14 cellular contexts compared by ENCODE assay signal in genomic region chr6:37176268-37177082, GRCh38. TPM values are rescaled to one million over a fixed set of nuclear protein-coding genes. Genes with fewer than 3 reads are reported as not detected.
DNase-seq lines count a peak whose midpoint lies in the region; ATAC-seq, FAIRE-seq and TF ChIP-seq lines count a peak whose summit lies in the region.
"Had no signal": no experiment of that assay in that cellular context is flagged by ENCODE, and none has a peak within 500 bp of the region (broad histone marks: within the 10 kb centered on the region; RNA-seq: fewer than 3 reads in every experiment).

No MANE protein-coding gene starts in this region.

- peaks cover 13% of the 10 kb centered on the region for H3K79me2 ChIP-seq in OCI-LY1 (ENCODE audit: insufficient read depth, low read length)
- no peaks in the 10 kb centered on the region; the same call in none of the 2 replicates for H3K79me2 ChIP-seq in GM12878 (ENCODE audit: control insufficient read depth, insufficient read depth, low read length)

- H3K4me1 Mint-ChIP-seq in activated T-cell treated with anti-CD3 and anti-CD28 coated beads, Interleukin-2, amount 50 U/mL, for 24 hours (ENCODE audit: low read depth): peaks cover 69% of the 10 kb centered on the region
- peaks cover 71% of the 10 kb centered on the region for H3K4me1 Mint-ChIP-seq in stimulated activated effector memory CD8-positive, alpha-beta T cell treated with anti-CD3 and anti-CD28 coated beads, Interleukin-12 subunit alpha, Interleukin-12 subunit beta, amount 100 ng/mL, for 72 hours

- H3K27me3 Mint-ChIP-seq in activated T-cell treated with anti-CD3 and anti-CD28 coated beads, Interleukin-2, amount 50 U/mL, for 24 hours: no peaks in the 10 kb centered on the region

- SMC1A ChIA-PET in GM12878 (lab: Charles Lee; ENCODE audit: uncharacterized antibody, unreplicated experiment): interaction anchor here (0.6 to 12.2 kb wide), 12 partner anchors 16 to 158 kb away, joined by 3 to 266 read pairs (median 4); no protein-coding TSS in a partner anchor

- peaks cover 46% of the 10 kb centered on the region for H3K36me3 ChIP-seq in OCI-LY1 (ENCODE audit: insufficient read depth, low read length)
- H3K36me3 ChIP-seq in GM12878 (ENCODE audit: control insufficient read depth in 2 of 2, insufficient read depth in 2 of 2, low read length in 1 of 2): peaks cover 7 to 8% of the 10 kb centered on the region in 2 experiments

- intact Hi-C loops in GM12878 (cut with micrococcal nuclease; ENCODE audit: unreplicated experiment): loop anchor here (10.0 kb wide), 1 partner anchor 412 kb away; no protein-coding TSS in a partner anchor

- POLR2A ChIA-PET in GM12878 (lab: Charles Lee): interaction anchor here (0.7 to 0.8 kb wide), 2 partner anchors 126 to 287 kb away, joined by 3 to 4 read pairs; no protein-coding TSS in a partner anchor

- H3K9me3 ChIP-seq in OCI-LY1 (ENCODE audit: low read length) (no peaks in the 10 kb centered on the region), GM12878 (replicated peaks; ENCODE audit: control insufficient read depth, insufficient read depth, low read length) (no peaks in the 10 kb centered on the region)
- H3K9me3 ChIP-seq: ascending aorta, left lung, upper lobe of right lung had no signal

- H2AFZ ChIP-seq in OCI-LY1 (ENCODE audit: low read length) (no peak overlapping the region), GM12878 (ENCODE audit: control insufficient read depth, low read depth, low read length) (no peak overlapping the region)

- CTCF ChIA-PET in GM12878 (lab: Yijun Ruan, JAX): interaction anchor here (0.6 to 4.4 kb wide), 12 partner anchors 18 to 410 kb away, joined by 3 to 31 read pairs (median 4); no protein-coding TSS in a partner anchor

- FAIRE-seq in GM12878 (lab: Jason Lieb, UNC): no peak

- H3K36me3 Mint-ChIP-seq in activated T-cell treated with anti-CD3 and anti-CD28 coated beads, Interleukin-2, amount 50 U/mL, for 24 hours (ENCODE audit: low read depth): peaks cover 60% of the 10 kb centered on the region
- H3K36me3 Mint-ChIP-seq in stimulated activated effector memory CD8-positive, alpha-beta T cell treated with anti-CD3 and anti-CD28 coated beads, Interleukin-12 subunit alpha, Interleukin-12 subunit beta, amount 100 ng/mL, for 72 hours: peaks cover 67% of the 10 kb centered on the region

- H3K9me2 ChIP-seq in OCI-LY1 (ENCODE audit: low read depth, low read length): no peaks in the 10 kb centered on the region

- RAD21 ChIA-PET in GM12878 (lab: Charles Lee; ENCODE audit: unreplicated experiment): interaction anchor here (0.6 to 8.3 kb wide), 8 partner anchors 33 to 387 kb away, joined by 3 to 255 read pairs (median 4); no protein-coding TSS in a partner anchor

- H3K4me3 ChIP-seq in OCI-LY1 (ENCODE audit: low read depth, low read length, poor library complexity, severe bottlenecking) (no peak overlapping the region), GM12878 (no peak overlapping the region)
- H3K4me3 ChIP-seq: ascending aorta, smooth muscle cell, upper lobe of right lung had no signal

- peaks cover 44% of the 10 kb centered on the region for H3K4me1 ChIP-seq in OCI-LY1 (ENCODE audit: insufficient read depth, low read length, severe bottlenecking)
- H3K4me1 ChIP-seq in GM12878 (ENCODE audit: control insufficient read depth, insufficient read depth, low read length): peaks cover 26% of the 10 kb centered on the region

- BruUV-seq in GM12878 (replicated peaks; lab: Mats Ljungman, UMichigan): no TSS peak

- H3K27me3 ChIP-seq in OCI-LY1 (ENCODE audit: insufficient read depth, low read length): no peaks in the 10 kb centered on the region
- H3K27me3 ChIP-seq in GM12878 (replicated peaks in 1 of 2; ENCODE audit: control insufficient read depth in 2 of 2, insufficient read depth in 2 of 2, low read length in 1 of 2): no peaks in the 10 kb centered on the region
- H3K27me3 ChIP-seq: ascending aorta, left lung, upper lobe of right lung had no signal

- peaks cover 32% of the 10 kb centered on the region for H3F3A ChIP-seq in OCI-LY1 (ENCODE audit: insufficient read depth, low read length)

- H3K4me2 ChIP-seq in OCI-LY1 (ENCODE audit: low read length): no peak overlapping the region
- no peak overlapping the region for H3K4me2 ChIP-seq in GM12878 (ENCODE audit: control insufficient read depth, insufficient read depth)
- H3K4me2 ChIP-seq: smooth muscle cell had no signal

- H3K9me3 Mint-ChIP-seq in activated T-cell treated with anti-CD3 and anti-CD28 coated beads, Interleukin-2, amount 50 U/mL, for 24 hours: no peaks in the 10 kb centered on the region
- no peaks in the 10 kb centered on the region for H3K9me3 Mint-ChIP-seq in stimulated activated effector memory CD8-positive, alpha-beta T cell treated with anti-CD3 and anti-CD28 coated beads, Interleukin-12 subunit alpha, Interleukin-12 subunit beta, amount 100 ng/mL, for 72 hours

- H3K27ac ChIP-seq in OCI-LY1 (ENCODE audit: low read depth, low read length, poor library complexity, severe bottlenecking) (peak overlapping the region; percentile 93), GM12878 (ENCODE audit: control insufficient read depth, insufficient read depth) (no peak overlapping the region; the same call in 1 of the 2 replicates)
- H3K27ac ChIP-seq: ascending aorta, upper lobe of right lung had no signal

- H3K27ac Mint-ChIP-seq in activated T-cell treated with anti-CD3 and anti-CD28 coated beads, Interleukin-2, amount 50 U/mL, for 24 hours: peak overlapping the region; percentile 95
- H3K27ac Mint-ChIP-seq in stimulated activated effector memory CD8-positive, alpha-beta T cell treated with anti-CD3 and anti-CD28 coated beads, Interleukin-12 subunit alpha, Interleukin-12 subunit beta, amount 100 ng/mL, for 72 hours: peak overlapping the region; percentile 98

- no peak for ATAC-seq in GM12878
- no peak for ATAC-seq in stimulated activated effector memory CD8-positive, alpha-beta T cell treated with anti-CD3 and anti-CD28 coated beads, Interleukin-12 subunit alpha, Interleukin-12 subunit beta, amount 100 ng/mL, for 72 hours
- ATAC-seq in GM19395 (IDR thresholded peaks at IDR 0.05; ENCODE audit: unreplicated experiment): no peak
- ATAC-seq in GM19467 (IDR thresholded peaks at IDR 0.05; ENCODE audit: unreplicated experiment): no peak
- ATAC-seq: left lung had no signal

- in situ Hi-C loops in GM12878 (cut with MboI): loop anchor here (10.0 kb wide), 2 partner anchors 152 to 412 kb away; no protein-coding TSS in a partner anchor

- 94% methylated on average over 14 of the region's 15 CpGs for WGBS in GM12878 (ENCODE audit: insufficient coverage, insufficient replicate concordance, low lambda C conversion rate, missing lambda C conversion rate)

- 0 out of 2 replicates have a peak, but pooled peaks have one; percentile 10 for TF ChIP-seq POLR2A in GM12878 (IDR thresholded peaks at IDR 0.05; ENCODE audit: low read depth, low read length)

- no peak for TF ChIP-seq RAD21 in GM12878 (IDR thresholded peaks at IDR 0.05; ENCODE audit: insufficient read depth, low read depth, low read length)

- no peak for TF ChIP-seq EP300 in GM12878 (IDR thresholded peaks at IDR 0.05; ENCODE audit: borderline replicate concordance in 1 of 2, control insufficient read depth in 1 of 2, low read depth in 2 of 2, low read length in 2 of 2)

- H4K20me1 ChIP-seq in OCI-LY1 (ENCODE audit: insufficient read depth, low read length) (peaks cover 3% of the 10 kb centered on the region), GM12878 (ENCODE audit: control insufficient read depth, insufficient read depth) (no peaks in the 10 kb centered on the region; the same call in 1 of the 2 replicates)

- TF ChIP-seq CTCF in OCI-LY1 (IDR thresholded peaks at IDR 0.05; ENCODE audit: low read length) (no peak), GM12878 (IDR thresholded peaks at IDR 0.05 in 2 of 3, conservative IDR thresholded peaks at IDR 0.05 in 1 of 3; ENCODE audit: control insufficient read depth in 2 of 3, extremely low read depth in 1 of 3, insufficient read depth in 1 of 3, low read depth in 3 of 3, low read length in 3 of 3) (no peak)

- H3K9ac ChIP-seq in OCI-LY1 (ENCODE audit: low read length) (no peak overlapping the region), GM12878 (ENCODE audit: control insufficient read depth, insufficient read depth, low read length) (no peak overlapping the region)

- peak overlapping the region; percentile 91 for H3K4me3 Mint-ChIP-seq in activated T-cell treated with anti-CD3 and anti-CD28 coated beads, Interleukin-2, amount 50 U/mL, for 24 hours
- peak overlapping the region; percentile 96 for H3K4me3 Mint-ChIP-seq in stimulated activated effector memory CD8-positive, alpha-beta T cell treated with anti-CD3 and anti-CD28 coated beads, Interleukin-12 subunit alpha, Interleukin-12 subunit beta, amount 100 ng/mL, for 72 hours

- DNase-seq in activated T-cell treated with anti-CD3 and anti-CD28 coated beads, Interleukin-2, amount 50 U/mL, for 24 hours: no peak
- DNase-seq in activated T-cell treated with anti-CD3 and anti-CD28 coated beads, Interleukin-2, amount 50 U/mL, for 1 hour: no peak
- DNase-seq in GM12878 (ENCODE audit: low read depth, low spot score) (no peak), pons (ENCODE audit: low spot score) (no peak)
- no peak for DNase-seq in stimulated activated effector memory CD8-positive, alpha-beta T cell treated with anti-CD3 and anti-CD28 coated beads, Interleukin-12 subunit alpha, Interleukin-12 subunit beta, amount 100 ng/mL, for 72 hours (ENCODE audit: low spot score in 2 of 2)
- DNase-seq: activated CD4-positive, alpha-beta T cell treated with anti-CD3 and anti-CD28 coated beads for 48 hours; NCI-H510A treated with DMSO at 0.1 percent for 48 hours; upper lobe of right lung had no signal

TF ChIP-seq in GM12878, 131 proteins besides CTCF, POLR2A, EP300 and RAD21:
- TF ChIP-seq RCOR1 (conservative IDR thresholded peaks at IDR 0.05; ENCODE audit: low read depth, low read length) (no peak), BCL11A (IDR thresholded peaks at IDR 0.05; ENCODE audit: low read depth, low read length) (no peak)

RNA-seq across cellular contexts. Expression of gene PIM1, which starts 6.5 kb away (rescaled TPM):
- total RNA-seq in GM12878 (2013; cell fraction: nucleolus; rRNA removed): 6.3 and 7.3 TPM in 2 replicates
- total RNA-seq in GM12878 (2014; rRNA removed) (10.6 and 12.5 TPM in 2 replicates), GM12878 (2014; rRNA removed; fragmentation: Illumina TruSeq; extraction: Trizol) (9.9 and 10.5 TPM in 2 replicates), GM12878 (2021) (20.6 and 22.0 TPM in 2 replicates)
- polyA plus RNA-seq in GM12878 (2011; ENCODE audit: low read depth): 8.2 TPM
- polyA plus RNA-seq in GM12878 (2011; rRNA removed) (6.4 and 10.4 TPM in 2 replicates), GM12878 (2014; fragmentation: Illumina TruSeq; extraction: Trizol) (29.0 and 33.9 TPM in 2 replicates), GM12878 (2014; fragmentation: Nextera tagmentation; extraction: Ambion mirVana) (1 to 10 TPM in 1 of 2 experiments, under 1 TPM in 1; 0.66 to 3.0 TPM), GM12878 (2014; rRNA removed) (11.1 and 11.6 TPM in 2 replicates), GM12878 (2016; fragmentation: Nextera tagmentation; extraction: Ambion mirVana) (1 to 10 TPM; 7.0 to 8.1 TPM)
- polyA plus RNA-seq in GM12878 (2011; cell fraction: cytosol; rRNA removed): 9.2 and 10.8 TPM in 2 replicates
- 14.0 and 16.8 TPM in 2 replicates for polyA plus RNA-seq in GM12878 (2011; cell fraction: nucleus; rRNA removed)
- polyA plus RNA-seq in GM12878 (2012): 12.5 and 17.7 TPM in 2 replicates
- polyA minus RNA-seq in GM12878 (2011; rRNA and poly(A)+ RNA removed): 9.8 and 11.3 TPM in 2 replicates
- 4.7 and 7.4 TPM in 2 replicates for polyA minus RNA-seq in GM12878 (2011; cell fraction: cytosol; rRNA and poly(A)+ RNA removed)
- polyA minus RNA-seq in GM12878 (2011; cell fraction: nucleus; rRNA and poly(A)+ RNA removed): 6.0 and 8.4 TPM in 2 replicates
